In the genomic region with DNA sequence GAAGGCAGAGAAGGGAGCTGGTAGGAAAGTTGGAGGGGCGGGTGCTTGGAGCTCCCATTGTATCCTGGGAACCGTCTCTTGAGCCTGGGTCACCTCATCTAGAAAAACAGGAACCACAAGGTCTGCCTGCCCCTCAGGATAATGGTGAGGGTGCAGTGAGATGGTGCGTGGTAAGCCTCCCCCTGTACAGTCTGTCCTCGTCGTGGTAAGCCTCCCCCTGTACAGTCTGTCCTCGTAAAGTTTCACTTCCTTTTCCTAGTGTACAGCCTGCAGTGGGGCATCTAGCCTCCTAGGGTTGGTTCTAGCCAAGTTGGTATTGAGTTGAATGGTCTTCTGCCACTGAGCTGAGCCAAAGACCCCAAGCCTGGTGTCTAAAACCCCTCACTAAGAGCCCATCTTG, we compare ENCODE assay signal across 23 cellular contexts.
DNase-seq lines count a peak whose midpoint lies in the region; ATAC-seq and TF ChIP-seq lines count a peak whose summit lies in the region.
"Had no signal": no experiment of that assay in that cellular context is flagged by ENCODE, and none has a peak within 500 bp of the region (broad histone marks: within the 10 kb centered on the region; RNA-seq: fewer than 3 reads in every experiment).

No MANE protein-coding gene starts in this region.

- DNase-seq in Right ventricle myocardium inferior (ENCODE audit: missing footprints) (no peak), left ventricle myocardium inferior (no peak), activated B cell treated with CpG ODN at 0.5 μM for 24 hours (peak; percentile 15), medulla oblongata (ENCODE audit: extremely low spot score) (peak; percentile 50), aorta (no peak), BE2C (no peak), NCI-H524 (lab: John Stamatoyannopoulos, UW) (no peak)
- no peak for DNase-seq in activated CD4-positive, alpha-beta memory T cell treated with anti-CD3 and anti-CD28 coated beads, Interleukin-2, amount 10 ng/mL, durations not matched to agents 7 days and 5 days
- DNase-seq: 8988T; activated CD4-positive, alpha-beta T cell treated with anti-CD3 and anti-CD28 coated beads for 1 hour; activated CD8-positive, alpha-beta memory T cell treated with anti-CD3 and anti-CD28 coated beads, Interleukin-2, amount 50 U/mL, for 4 hours; activated gamma-delta T cell; CD4-positive, CD25-positive, alpha-beta regulatory T cell; DMS79; naive thymus-derived CD8-positive, alpha-beta T cell; NCI-H1694; NCI-H226; spleen; trophoblast cell had no signal

- no peaks in the 10 kb centered on the region for H3K36me3 Mint-ChIP-seq in activated B cell treated with CpG ODN at 0.5 μM for 24 hours (ENCODE audit: low read depth)
- H3K36me3 Mint-ChIP-seq in activated CD4-positive, alpha-beta memory T cell treated with anti-CD3 and anti-CD28 coated beads, Interleukin-2, amount 10 ng/mL, durations not matched to agents 7 days and 5 days (ENCODE audit: low read depth), result no peaks in the 10 kb centered on the region
- H3K36me3 Mint-ChIP-seq: CD4-positive, CD25-positive, alpha-beta regulatory T cell; naive thymus-derived CD8-positive, alpha-beta T cell; stimulated activated effector memory CD8-positive, alpha-beta T cell treated with anti-CD3 and anti-CD28 coated beads, Interleukin-12 subunit alpha, Interleukin-12 subunit beta, amount 100 ng/mL, for 72 hours had no signal

- H3K9me3 ChIP-seq in left ventricle myocardium inferior (replicated peaks) (no peaks in the 10 kb centered on the region), aorta (ENCODE audit: control insufficient read depth, low read length) (no peaks in the 10 kb centered on the region), BE2C (no peaks in the 10 kb centered on the region)
- H3K9me3 ChIP-seq: SJSA1, spleen had no signal

- H3K27ac Mint-ChIP-seq in activated B cell treated with CpG ODN at 0.5 μM for 24 hours, result no peak overlapping the region
- H3K27ac Mint-ChIP-seq in activated CD4-positive, alpha-beta memory T cell treated with anti-CD3 and anti-CD28 coated beads, Interleukin-2, amount 10 ng/mL, durations not matched to agents 7 days and 5 days, result no peak overlapping the region
- H3K27ac Mint-ChIP-seq: CD4-positive, CD25-positive, alpha-beta regulatory T cell; naive thymus-derived CD8-positive, alpha-beta T cell; progenitor cell of endocrine pancreas; stimulated activated effector memory CD8-positive, alpha-beta T cell treated with anti-CD3 and anti-CD28 coated beads, Interleukin-12 subunit alpha, Interleukin-12 subunit beta, amount 100 ng/mL, for 72 hours; T-helper 2 cell treated with Interferon-gamma antibody and Interleukin-4, amounts not matched to agents 5 μg/mL and 100 μg/mL, for 36 hours had no signal

- CTCF ChIA-PET in activated B cell treated with CpG ODN at 0.5 μM for 24 hours (lab: Charles Lee), result no interaction called here
- CTCF ChIA-PET in activated CD4-positive, alpha-beta memory T cell treated with anti-CD3 and anti-CD28 coated beads, Interleukin-2, amount 10 ng/mL, durations not matched to agents 7 days and 5 days (lab: Charles Lee), result no interaction called here

- H3K27me3 ChIP-seq in left ventricle myocardium inferior (ENCODE audit: low read depth) (peaks cover 93% of the 10 kb centered on the region), aorta (ENCODE audit: control insufficient read depth in 1 of 2, insufficient read depth in 2 of 2, low read length in 1 of 2) (no peaks in the 10 kb centered on the region), BE2C (no peaks in the 10 kb centered on the region)

- POLR2A ChIA-PET in activated B cell treated with CpG ODN at 0.5 μM for 24 hours (lab: Charles Lee), result no interaction called here
- POLR2A ChIA-PET in activated CD4-positive, alpha-beta memory T cell treated with anti-CD3 and anti-CD28 coated beads, Interleukin-2, amount 10 ng/mL, durations not matched to agents 7 days and 5 days (lab: Charles Lee), result no interaction called here

- H3K4me3 ChIP-seq in left ventricle myocardium inferior (no peak overlapping the region), aorta (ENCODE audit: low read length in 2 of 2) (no peak overlapping the region), BE2C (ENCODE audit: low read depth, low read length) (no peak overlapping the region)
- H3K4me3 ChIP-seq: SJSA1, spleen had no signal

- H3K36me3 ChIP-seq in left ventricle myocardium inferior (no peaks in the 10 kb centered on the region), aorta (ENCODE audit: control insufficient read depth in 1 of 2, insufficient read depth in 2 of 2, low read length in 1 of 2) (no peaks in the 10 kb centered on the region), BE2C (no peaks in the 10 kb centered on the region)
- H3K36me3 ChIP-seq: SJSA1, spleen had no signal

- peaks cover 15% of the 10 kb centered on the region for H3K27me3 Mint-ChIP-seq in activated B cell treated with CpG ODN at 0.5 μM for 24 hours
- no peaks in the 10 kb centered on the region for H3K27me3 Mint-ChIP-seq in activated CD4-positive, alpha-beta memory T cell treated with anti-CD3 and anti-CD28 coated beads, Interleukin-2, amount 10 ng/mL, durations not matched to agents 7 days and 5 days
- H3K27me3 Mint-ChIP-seq: CD4-positive, CD25-positive, alpha-beta regulatory T cell had no signal

- WGBS in aorta, 2 donors, result 64 to 70% methylated on average over 6 of the region's 6 CpGs

- H3K9me3 Mint-ChIP-seq in activated B cell treated with CpG ODN at 0.5 μM for 24 hours, result no peaks in the 10 kb centered on the region
- no peaks in the 10 kb centered on the region for H3K9me3 Mint-ChIP-seq in activated CD4-positive, alpha-beta memory T cell treated with anti-CD3 and anti-CD28 coated beads, Interleukin-2, amount 10 ng/mL, durations not matched to agents 7 days and 5 days
- H3K9me3 Mint-ChIP-seq: CD4-positive, CD25-positive, alpha-beta regulatory T cell; naive thymus-derived CD8-positive, alpha-beta T cell; stimulated activated effector memory CD8-positive, alpha-beta T cell treated with anti-CD3 and anti-CD28 coated beads, Interleukin-12 subunit alpha, Interleukin-12 subunit beta, amount 100 ng/mL, for 72 hours; T-helper 2 cell treated with Interferon-gamma antibody and Interleukin-4, amounts not matched to agents 5 μg/mL and 100 μg/mL, for 36 hours had no signal

- H3K4me1 ChIP-seq in left ventricle myocardium inferior, result no peaks in the 10 kb centered on the region
- no peaks in the 10 kb centered on the region for H3K4me1 ChIP-seq in aorta (ENCODE audit: control insufficient read depth in 1 of 2, insufficient read depth in 2 of 2, low read length in 2 of 2)
- H3K4me1 ChIP-seq in BE2C, result no peaks in the 10 kb centered on the region
- H3K4me1 ChIP-seq: SJSA1 had no signal

- ATAC-seq in Right ventricle myocardium inferior (peak; percentile 75), activated B cell treated with CpG ODN at 0.5 μM for 24 hours (ENCODE audit: low read depth) (peak; percentile 91), aorta (ENCODE audit: low FRiP score) (peak; percentile 33)
- ATAC-seq: naive thymus-derived CD8-positive, alpha-beta T cell; stimulated activated effector memory CD8-positive, alpha-beta T cell treated with anti-CD3 and anti-CD28 coated beads, Interleukin-12 subunit alpha, Interleukin-12 subunit beta, amount 100 ng/mL, for 72 hours had no signal

- no peak overlapping the region for H3K27ac ChIP-seq in left ventricle myocardium inferior (replicated peaks)
- H3K27ac ChIP-seq in aorta (ENCODE audit: low read depth in 1 of 2, low read length in 2 of 2), result no peak overlapping the region
- H3K27ac ChIP-seq: SJSA1 had no signal

- no peak overlapping the region for H3K4me3 Mint-ChIP-seq in activated B cell treated with CpG ODN at 0.5 μM for 24 hours
- H3K4me3 Mint-ChIP-seq in activated CD4-positive, alpha-beta memory T cell treated with anti-CD3 and anti-CD28 coated beads, Interleukin-2, amount 10 ng/mL, durations not matched to agents 7 days and 5 days, result no peak overlapping the region
- H3K4me3 Mint-ChIP-seq: CD4-positive, CD25-positive, alpha-beta regulatory T cell; naive thymus-derived CD8-positive, alpha-beta T cell; stimulated activated effector memory CD8-positive, alpha-beta T cell treated with anti-CD3 and anti-CD28 coated beads, Interleukin-12 subunit alpha, Interleukin-12 subunit beta, amount 100 ng/mL, for 72 hours; T-helper 2 cell treated with Interferon-gamma antibody and Interleukin-4, amounts not matched to agents 5 μg/mL and 100 μg/mL, for 36 hours had no signal

- intact Hi-C loops in Right ventricle myocardium inferior (cut with DNase I) (no loop called here), left ventricle myocardium inferior (cut with micrococcal nuclease) (no loop called here), activated B cell treated with CpG ODN at 0.5 μM for 24 hours (cut with micrococcal nuclease) (no loop called here), aorta (cut with DNase I) (no loop called here)

- TF ChIP-seq CTCF in left ventricle myocardium inferior (IDR thresholded peaks at IDR 0.05; ENCODE audit: borderline replicate concordance) (no peak), activated B cell treated with CpG ODN at 0.5 μM for 24 hours (IDR thresholded peaks at IDR 0.05) (no peak), BE2C (IDR thresholded peaks at IDR 0.05; ENCODE audit: low read depth, low read length) (no peak)

- H3K4me1 Mint-ChIP-seq in activated B cell treated with CpG ODN at 0.5 μM for 24 hours, result peaks cover 39% of the 10 kb centered on the region
- H3K4me1 Mint-ChIP-seq in activated CD4-positive, alpha-beta memory T cell treated with anti-CD3 and anti-CD28 coated beads, Interleukin-2, amount 10 ng/mL, durations not matched to agents 7 days and 5 days, result peaks cover 2% of the 10 kb centered on the region
- H3K4me1 Mint-ChIP-seq: stimulated activated effector memory CD8-positive, alpha-beta T cell treated with anti-CD3 and anti-CD28 coated beads, Interleukin-12 subunit alpha, Interleukin-12 subunit beta, amount 100 ng/mL, for 72 hours had no signal

Comparison
In these comparisons a context has a peak if more than half of its experiments do, and no peak if none do; other contexts are left out.
1. ATAC-seq: peak in every context shown above with its lines; median percentile 91 in activated B cell treated with CpG ODN at 0.5 μM for 24 hours; 75 in Right ventricle myocardium inferior; 33 in aorta.
2. DNase-seq: peak in activated B cell treated with CpG ODN at 0.5 μM for 24 hours (single experiment) and medulla oblongata (single experiment); none in Right ventricle myocardium inferior (single experiment), left ventricle myocardium inferior (single experiment), aorta (0 of 2), activated CD4-positive, alpha-beta memory T cell treated with anti-CD3 and anti-CD28 coated beads, Interleukin-2, amount 10 ng/mL, durations not matched to agents 7 days and 5 days (single experiment), BE2C (single experiment) and NCI-H524 (0 of 2).